ENCODE assay signal across 12 cellular contexts in the genomic region with DNA sequence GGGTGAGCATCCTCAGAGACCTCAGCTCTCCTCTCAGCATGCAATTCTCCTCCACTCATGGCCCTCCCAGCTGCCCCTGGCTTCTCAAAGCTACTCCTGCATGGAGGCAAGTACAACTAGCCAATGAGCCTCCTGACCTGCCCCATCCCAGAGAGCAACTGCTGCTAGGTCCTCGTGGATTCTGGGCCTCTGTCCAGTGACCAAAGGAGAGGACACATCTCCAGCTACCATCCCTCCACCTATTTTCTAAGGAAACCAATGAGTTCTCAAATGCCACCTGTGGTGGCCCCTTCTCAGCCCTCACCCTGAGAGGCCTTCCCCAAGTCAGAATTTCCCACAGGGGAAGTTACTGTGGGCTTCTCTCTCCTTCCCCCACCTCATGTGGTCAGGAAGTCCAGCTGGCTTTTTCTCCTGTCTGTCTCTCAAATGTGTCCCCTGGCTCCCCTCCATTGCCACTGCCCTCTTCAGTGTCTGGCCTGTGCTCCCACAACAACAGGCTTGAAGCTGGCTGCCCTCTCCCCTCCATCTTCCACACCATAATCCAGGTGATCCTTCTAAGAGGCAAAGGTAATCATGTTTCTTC. TPM values are rescaled to one million over a fixed set of nuclear protein-coding genes. Genes with fewer than 3 reads are reported as not detected.
DNase-seq lines count a peak whose midpoint lies in the region; ATAC-seq, FAIRE-seq and TF ChIP-seq lines count a peak whose summit lies in the region.
"Had no signal": no experiment of that assay in that cellular context is flagged by ENCODE, and none has a peak within 500 bp of the region (broad histone marks: within the 10 kb centered on the region; RNA-seq: fewer than 3 reads in every experiment).

No MANE protein-coding gene starts in this region.

- peak overlapping the region; percentile 57 for H3K4me2 ChIP-seq in GM12878 (ENCODE audit: control insufficient read depth, insufficient read depth)
- H3K4me2 ChIP-seq in neural progenitor cell = peak overlapping the region; percentile 40

- H3K4me1 ChIP-seq in GM12878 (ENCODE audit: control insufficient read depth, insufficient read depth, low read length) = peaks cover 43% of the 10 kb centered on the region
- H3K4me1 ChIP-seq in neural progenitor cell = peaks cover 39% of the 10 kb centered on the region
- peaks cover 4% of the 10 kb centered on the region for H3K4me1 ChIP-seq in HAP-1
- H3K4me1 ChIP-seq: colonic mucosa had no signal

- 20% methylated on average over 1 of the region's 1 CpG for WGBS in GM12878 (ENCODE audit: insufficient coverage, insufficient replicate concordance, low lambda C conversion rate, missing lambda C conversion rate)

- no peak for TF ChIP-seq RAD21 in GM12878 (IDR thresholded peaks at IDR 0.05; ENCODE audit: insufficient read depth, low read depth, low read length)

- TF ChIP-seq CTCF in GM12878 (IDR thresholded peaks at IDR 0.05 in 2 of 3, conservative IDR thresholded peaks at IDR 0.05 in 1 of 3; ENCODE audit: control insufficient read depth in 2 of 3, extremely low read depth in 1 of 3, insufficient read depth in 1 of 3, low read depth in 3 of 3, low read length in 3 of 3) = no peak
- no peak for TF ChIP-seq CTCF in neural progenitor cell (IDR thresholded peaks at IDR 0.05)

- H3K4me3 Mint-ChIP-seq in T-helper 1 cell treated with Interleukin-12 subunit alpha and Interleukin-12 subunit beta and Interleukin-4 antibody, amounts not matched to agents 30 μg/mL and 1 μg/mL, for 36 hours = peak overlapping the region; percentile 74
- H3K4me3 Mint-ChIP-seq in neural progenitor cell = peak overlapping the region; percentile 41

- no peak for TF ChIP-seq EP300 in GM12878 (IDR thresholded peaks at IDR 0.05; ENCODE audit: borderline replicate concordance in 1 of 2, control insufficient read depth in 1 of 2, low read depth in 2 of 2, low read length in 2 of 2)

- H3K9ac ChIP-seq in GM12878 (ENCODE audit: control insufficient read depth, insufficient read depth, low read length) = 0 out of 2 replicates have a peak overlapping the region, but pooled peaks have one; percentile 8
- H3K9ac ChIP-seq in neural progenitor cell = no peak overlapping the region

- H3K9me3 ChIP-seq in GM12878 (replicated peaks; ENCODE audit: control insufficient read depth, insufficient read depth, low read length) (no peaks in the 10 kb centered on the region), neural progenitor cell (ENCODE audit: low read depth) (no peaks in the 10 kb centered on the region), HAP-1 (no peaks in the 10 kb centered on the region)
- H3K9me3 ChIP-seq: colonic mucosa had no signal

- no peak overlapping the region for H3K4me3 ChIP-seq in GM12878
- no peak overlapping the region for H3K4me3 ChIP-seq in neural progenitor cell
- H3K4me3 ChIP-seq in HAP-1 = no peak overlapping the region
- H3K4me3 ChIP-seq: colonic mucosa had no signal

- TF ChIP-seq POLR2A in GM12878 (IDR thresholded peaks at IDR 0.05; ENCODE audit: low read depth, low read length) = no peak

- H2AFZ ChIP-seq in GM12878 (ENCODE audit: control insufficient read depth, low read depth, low read length) = peak overlapping the region; percentile 25
- no peak overlapping the region for H2AFZ ChIP-seq in neural progenitor cell (replicated peaks)

- H3K79me2 ChIP-seq in GM12878 (ENCODE audit: control insufficient read depth, insufficient read depth, low read length) (peaks cover 7% of the 10 kb centered on the region), neural progenitor cell (ENCODE audit: low read depth) (no peaks in the 10 kb centered on the region)

- SMC1A ChIA-PET in GM12878 (lab: Charles Lee; ENCODE audit: uncharacterized antibody, unreplicated experiment) = interaction anchor here (1.0 to 6.0 kb wide), 6 partner anchors 11 to 453 kb away, joined by 3 to 51 read pairs (median 3); no protein-coding TSS in a partner anchor

- FAIRE-seq in GM12878 (lab: Jason Lieb, UNC) = no peak
- FAIRE-seq: GM18507 had no signal

- peaks cover 6% of the 10 kb centered on the region for H3F3A ChIP-seq in neural progenitor cell (ENCODE audit: low read depth)

- RAD21 ChIA-PET in GM12878 (lab: Charles Lee; ENCODE audit: unreplicated experiment) = interaction anchor here (1.3 to 4.7 kb wide), 3 partner anchors 17 to 55 kb away, joined by 4 to 24 read pairs (median 5); no protein-coding TSS in a partner anchor

- intact Hi-C loops in GM12878 (cut with micrococcal nuclease; ENCODE audit: unreplicated experiment) = loop anchor here (5.0 kb wide), 1 partner anchor 42 kb away; no protein-coding TSS in a partner anchor

- peaks cover 59% of the 10 kb centered on the region for H3K4me1 Mint-ChIP-seq in T-helper 1 cell treated with Interleukin-12 subunit alpha and Interleukin-12 subunit beta and Interleukin-4 antibody, amounts not matched to agents 30 μg/mL and 1 μg/mL, for 36 hours (ENCODE audit: low read depth)
- H3K4me1 Mint-ChIP-seq in neural progenitor cell = peaks cover 59% of the 10 kb centered on the region

- POLR2A ChIA-PET in GM12878 (lab: Charles Lee) = interaction anchor here (2.2 kb wide), 1 partner anchor 17 kb away, joined by 8 read pairs; no protein-coding TSS in a partner anchor

- CTCF ChIA-PET in GM12878 (lab: Yijun Ruan, JAX) = interaction anchor here (1.4 to 1.7 kb wide), 2 partner anchors 20 to 41 kb away, joined by 3 to 6 read pairs; no protein-coding TSS in a partner anchor

- H3K9me3 Mint-ChIP-seq in T-helper 1 cell treated with Interleukin-12 subunit alpha and Interleukin-12 subunit beta and Interleukin-4 antibody, amounts not matched to agents 30 μg/mL and 1 μg/mL, for 36 hours = peaks cover 3% of the 10 kb centered on the region
- peaks cover 2% of the 10 kb centered on the region for H3K9me3 Mint-ChIP-seq in neural progenitor cell

- H3K27me3 Mint-ChIP-seq in T-helper 1 cell treated with Interleukin-12 subunit alpha and Interleukin-12 subunit beta and Interleukin-4 antibody, amounts not matched to agents 30 μg/mL and 1 μg/mL, for 36 hours (ENCODE audit: low read depth) = no peaks in the 10 kb centered on the region
- peaks cover 14% of the 10 kb centered on the region for H3K27me3 Mint-ChIP-seq in neural progenitor cell (ENCODE audit: insufficient read depth, low read depth)

- H3K36me3 Mint-ChIP-seq in T-helper 1 cell treated with Interleukin-12 subunit alpha and Interleukin-12 subunit beta and Interleukin-4 antibody, amounts not matched to agents 30 μg/mL and 1 μg/mL, for 36 hours (ENCODE audit: low read depth) = peaks cover 11% of the 10 kb centered on the region
- peaks cover 2% of the 10 kb centered on the region for H3K36me3 Mint-ChIP-seq in neural progenitor cell

- BruUV-seq in GM12878 (replicated peaks; lab: Mats Ljungman, UMichigan) = no TSS peak

- no peak for ATAC-seq in GM12878
- ATAC-seq in GM19023 (IDR thresholded peaks at IDR 0.05; ENCODE audit: unreplicated experiment) = no peak

- H3K36me3 ChIP-seq in GM12878 (ENCODE audit: control insufficient read depth in 2 of 2, insufficient read depth in 2 of 2, low read length in 1 of 2) (no peaks in the 10 kb centered on the region), neural progenitor cell (no peaks in the 10 kb centered on the region), HAP-1 (replicated peaks) (no peaks in the 10 kb centered on the region)
- H3K36me3 ChIP-seq: colonic mucosa had no signal

- in situ Hi-C loops in GM12878 (cut with MboI) (no loop called here), HAP-1 (cut with MboI; ENCODE audit: low sequenced_read_pairs) (no loop called here)

- H3K27ac ChIP-seq in GM12878 (ENCODE audit: control insufficient read depth, insufficient read depth) (peak overlapping the region; percentile 93), neural progenitor cell (no peak overlapping the region)
- H3K27ac ChIP-seq: colonic mucosa had no signal

- H4K20me1 ChIP-seq in GM12878 (ENCODE audit: control insufficient read depth, insufficient read depth) (no peaks in the 10 kb centered on the region), neural progenitor cell (ENCODE audit: low read depth) (no peaks in the 10 kb centered on the region)

- H3K27ac Mint-ChIP-seq in T-helper 1 cell treated with Interleukin-12 subunit alpha and Interleukin-12 subunit beta and Interleukin-4 antibody, amounts not matched to agents 30 μg/mL and 1 μg/mL, for 36 hours = peak overlapping the region; percentile 91
- peak overlapping the region; percentile 70 for H3K27ac Mint-ChIP-seq in neural progenitor cell

- no peaks in the 10 kb centered on the region for H3K27me3 ChIP-seq in GM12878 (replicated peaks in 1 of 2; ENCODE audit: control insufficient read depth in 2 of 2, insufficient read depth in 2 of 2, low read length in 1 of 2)
- H3K27me3 ChIP-seq in neural progenitor cell = no peaks in the 10 kb centered on the region
- H3K27me3 ChIP-seq in HAP-1 (ENCODE audit: low read depth) = no peaks in the 10 kb centered on the region
- H3K27me3 ChIP-seq: colonic mucosa had no signal

- DNase-seq in T-helper 1 cell (no peak), KG1 (lab: John Stamatoyannopoulos, UW) (peak; percentile 28), GM12878 (ENCODE audit: low read depth, low spot score) (no peak), neural progenitor cell (ENCODE audit: low spot score) (no peak), DMS53 treated with DMSO at 0.1 percent for 48 hours (lab: John Stamatoyannopoulos, UW; ENCODE audit: unreplicated experiment) (no peak), HAP-1 (ENCODE audit: low spot score in 2 of 2) (no peak)
- DNase-seq: activated CD4-positive, CD25-positive, alpha-beta regulatory T cell; colonic mucosa; Right ventricle myocardium superior had no signal

TF ChIP-seq in GM12878, 131 proteins besides CTCF, POLR2A, EP300 and RAD21 (continues in another document):
- TF ChIP-seq ZNF207 (IDR thresholded peaks at IDR 0.05; ENCODE audit: borderline replicate concordance) (no peak), RUNX3 (IDR thresholded peaks at IDR 0.05; ENCODE audit: low read length) (peak; percentile 82)

RNA-seq across cellular contexts. Expression of a gene that starts 43.0 kb away (rescaled TPM):
- 2.2 and 2.5 TPM in 2 replicates for total RNA-seq in GM12878 (2013; cell fraction: nucleolus; rRNA removed)
- 0.11 and 0.23 TPM in 2 replicates for total RNA-seq in GM12878 (2014; rRNA removed)
- total RNA-seq in GM12878 (2014; rRNA removed; fragmentation: Illumina TruSeq; extraction: Trizol) = 0.28 and 0.31 TPM in 2 replicates
- total RNA-seq in GM12878 (2021) = 0.18 TPM in 1 of 2 replicates, not detected in the other
- polyA plus RNA-seq in GM12878 (2011; ENCODE audit: low read depth) = not detected
- polyA plus RNA-seq in GM12878 (2011; rRNA removed) = 0.07 and 0.10 TPM in 2 replicates
- polyA plus RNA-seq in GM12878 (2011; cell fraction: cytosol; rRNA removed) = 0.18 and 0.21 TPM in 2 replicates
- polyA plus RNA-seq in GM12878 (2011; cell fraction: nucleus; rRNA removed) = 0.15 and 0.34 TPM in 2 replicates
- polyA plus RNA-seq in GM12878 (2012) = 0.15 and 0.24 TPM in 2 replicates
- 0.16 TPM in 1 of 2 replicates, not detected in the other for polyA plus RNA-seq in GM12878 (2014; fragmentation: Illumina TruSeq; extraction: Trizol)
- polyA plus RNA-seq in GM12878 (2014; fragmentation: Nextera tagmentation; extraction: Ambion mirVana) = under 1 TPM; 0.06 to 0.09 TPM
- polyA plus RNA-seq in GM12878 (2014; rRNA removed) = 0.14 and 0.18 TPM in 2 replicates
- polyA plus RNA-seq in GM12878 (2016; fragmentation: Nextera tagmentation; extraction: Ambion mirVana) = under 1 TPM in 1 of 2 experiments, not detected in 1; 0.07 TPM
- 0.21 TPM in 1 of 2 replicates, not detected in the other for polyA minus RNA-seq in GM12878 (2011; rRNA and poly(A)+ RNA removed)
- polyA minus RNA-seq in GM12878 (2011; cell fraction: cytosol; rRNA and poly(A)+ RNA removed) = not detected in 2 replicates
- polyA minus RNA-seq in GM12878 (2011; cell fraction: nucleus; rRNA and poly(A)+ RNA removed) = 0.60 TPM in 1 of 2 replicates, not detected in the other
- total RNA-seq in neural progenitor cell (ENCODE audit: low replicate concordance) = not detected in 2 replicates
